20 cellular contexts compared by ENCODE assay signal in the genomic region with DNA sequence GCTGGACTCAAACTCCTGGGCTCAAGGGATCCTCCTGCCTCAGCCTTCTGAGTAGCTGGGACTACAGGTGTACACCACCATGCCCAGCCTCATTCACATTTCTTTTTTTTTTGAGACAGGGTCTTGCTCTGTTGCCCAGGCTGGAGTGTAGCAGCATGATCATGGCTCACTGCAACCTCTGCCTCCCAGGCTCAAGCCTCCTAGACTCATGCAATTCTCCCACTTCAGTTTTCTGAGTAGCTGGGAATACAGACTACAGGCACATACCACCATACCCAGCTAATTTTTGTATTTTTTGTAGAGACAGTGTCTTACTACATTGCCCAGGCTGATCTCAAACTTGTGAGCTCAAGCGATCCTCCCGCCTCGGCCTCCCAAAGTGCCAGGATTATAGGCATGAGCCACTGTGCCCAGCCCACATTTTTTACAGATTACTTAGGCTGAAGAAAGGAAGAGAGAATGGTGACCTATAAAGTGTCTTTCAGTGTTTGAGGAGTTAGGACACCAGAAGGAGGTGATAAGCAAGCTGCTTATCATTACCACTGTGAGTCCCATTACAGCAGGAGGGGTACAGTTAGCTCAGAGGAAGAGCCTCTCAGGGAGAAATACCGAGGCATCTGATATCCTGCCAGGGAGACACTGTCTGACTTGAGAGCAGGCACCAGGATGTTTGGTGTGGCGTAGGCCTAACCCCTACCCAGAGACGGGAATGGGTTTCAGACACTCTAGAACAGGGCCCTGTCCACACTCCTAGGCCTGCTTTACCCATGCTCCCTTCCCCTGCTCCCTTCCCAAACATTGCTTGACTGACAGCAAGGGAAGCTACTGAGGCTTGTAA. TPM values are rescaled to one million over a fixed set of nuclear protein-coding genes. Genes with fewer than 3 reads are reported as not detected.
DNase-seq lines count a peak whose midpoint lies in the region; ATAC-seq and TF ChIP-seq lines count a peak whose summit lies in the region.
"Had no signal": no experiment of that assay in that cellular context is flagged by ENCODE, and none has a peak within 500 bp of the region (broad histone marks: within the 10 kb centered on the region; RNA-seq: fewer than 3 reads in every experiment).

No MANE protein-coding gene starts in this region.

- no peaks in the 10 kb centered on the region for H3K9me3 Mint-ChIP-seq in endodermal cell
- H3K9me3 Mint-ChIP-seq in naive thymus-derived CD4-positive, alpha-beta T cell: no peaks in the 10 kb centered on the region
- H3K9me3 Mint-ChIP-seq: activated naive CD8-positive, alpha-beta T cell treated with anti-CD3 and anti-CD28 coated beads for 36 hours had no signal

- POLR2A ChIA-PET in naive thymus-derived CD4-positive, alpha-beta T cell (lab: Charles Lee): interaction anchor here (0.7 to 1.8 kb wide), 6 partner anchors 8 to 19 kb away, joined by 3 to 7 read pairs (median 3); no protein-coding TSS in a partner anchor

- CTCF ChIA-PET in naive thymus-derived CD4-positive, alpha-beta T cell (lab: Charles Lee): interaction anchor here (0.5 to 1.2 kb wide), 4 partner anchors 12 to 68 kb away, joined by 3 to 7 read pairs (median 4); no protein-coding TSS in a partner anchor

- H3K27ac Mint-ChIP-seq in endodermal cell: peak overlapping the region; percentile 53
- peak overlapping the region in 4 of 9 donors; percentile 32 to 73 (median 40) for H3K27ac Mint-ChIP-seq in naive thymus-derived CD4-positive, alpha-beta T cell
- H3K27ac Mint-ChIP-seq: activated naive CD8-positive, alpha-beta T cell treated with anti-CD3 and anti-CD28 coated beads for 36 hours had no signal

- DNase-seq in CMK (ENCODE audit: low read depth) (peak; percentile 75), OCI-M1 (lab: John Stamatoyannopoulos, UW) (peak; percentile 94), endodermal cell (peak; percentile 62), T-helper 1 cell (no peak), DMS53 (lab: John Stamatoyannopoulos, UW) (no peak)
- DNase-seq in naive thymus-derived CD4-positive, alpha-beta T cell: no peak
- DNase-seq: activated CD4-positive, alpha-beta T cell treated with anti-CD3 and anti-CD28 coated beads, Interleukin-2, amount 50 U/mL, for 48 hours; activated naive CD8-positive, alpha-beta T cell treated with anti-CD3 and anti-CD28 coated beads for 36 hours; activated T-cell treated with anti-CD3 and anti-CD28 coated beads, Interleukin-2, amount 50 U/mL, for 1 hour; body of pancreas; NCI-H1417 treated with DMSO at 0.1 percent for 48 hours; NCI-H2171; pancreas; stimulated activated CD4-positive, alpha-beta T cell treated with anti-CD3 and anti-CD28 coated beads, Interleukin-2, amount 100 ng/mL, for 48 hours; substantia nigra had no signal

- H3K27me3 Mint-ChIP-seq in endodermal cell (ENCODE audit: insufficient read depth): peaks cover 11% of the 10 kb centered on the region
- no peaks in the 10 kb centered on the region for H3K27me3 Mint-ChIP-seq in naive thymus-derived CD4-positive, alpha-beta T cell
- H3K27me3 Mint-ChIP-seq: activated naive CD8-positive, alpha-beta T cell treated with anti-CD3 and anti-CD28 coated beads for 36 hours had no signal

- no peaks in the 10 kb centered on the region for H3K9me3 ChIP-seq in endodermal cell (ENCODE audit: control insufficient read depth, low read length)
- H3K9me3 ChIP-seq in naive thymus-derived CD4-positive, alpha-beta T cell (ENCODE audit: control insufficient read depth in 2 of 3, low read length in 3 of 3): no peaks in the 10 kb centered on the region
- H3K9me3 ChIP-seq: body of pancreas, pancreas had no signal

- H3K36me3 Mint-ChIP-seq in endodermal cell (ENCODE audit: low read depth): peaks cover 6% of the 10 kb centered on the region
- no peaks in the 10 kb centered on the region for H3K36me3 Mint-ChIP-seq in naive thymus-derived CD4-positive, alpha-beta T cell

- intact Hi-C loops in naive thymus-derived CD4-positive, alpha-beta T cell (cut with micrococcal nuclease): no loop called here

- no peak overlapping the region for H3K27ac ChIP-seq in endodermal cell (ENCODE audit: low read depth, low read length)
- H3K27ac ChIP-seq in naive thymus-derived CD4-positive, alpha-beta T cell (ENCODE audit: low read depth, low read length): no peak overlapping the region
- H3K27ac ChIP-seq: body of pancreas, pancreas had no signal

- H3K36me3 ChIP-seq in endodermal cell (ENCODE audit: control insufficient read depth, insufficient read depth, low read length): no peaks in the 10 kb centered on the region
- H3K36me3 ChIP-seq in naive thymus-derived CD4-positive, alpha-beta T cell (ENCODE audit: control insufficient read depth in 2 of 3, insufficient read depth in 3 of 3, low read length in 3 of 3): no peaks in the 10 kb centered on the region
- H3K36me3 ChIP-seq: pancreas had no signal

- no peak overlapping the region for H3K4me3 ChIP-seq in endodermal cell (ENCODE audit: low read length)
- H3K4me3 ChIP-seq in naive thymus-derived CD4-positive, alpha-beta T cell (ENCODE audit: low read length): no peak overlapping the region
- H3K4me3 ChIP-seq: body of pancreas, pancreas, skin epidermis had no signal

- ATAC-seq in naive thymus-derived CD4-positive, alpha-beta T cell: peak; percentile 37
- ATAC-seq in HG02852 (IDR thresholded peaks at IDR 0.05; ENCODE audit: unreplicated experiment): no peak
- ATAC-seq in HG03520 (IDR thresholded peaks at IDR 0.05; ENCODE audit: unreplicated experiment): no peak
- ATAC-seq: body of pancreas, esophagus mucosa, HCT116, pancreas had no signal

- no peak overlapping the region for H3K9ac ChIP-seq in endodermal cell (ENCODE audit: extremely low read depth, low read length, poor library complexity, severe bottlenecking)

- peaks cover 35% of the 10 kb centered on the region for H3K4me1 Mint-ChIP-seq in endodermal cell
- peaks cover 0 to 4% (median 0%) of the 10 kb centered on the region in 7 donors for H3K4me1 Mint-ChIP-seq in naive thymus-derived CD4-positive, alpha-beta T cell
- H3K4me1 Mint-ChIP-seq: activated naive CD8-positive, alpha-beta T cell treated with anti-CD3 and anti-CD28 coated beads for 36 hours had no signal

- H3K4me3 Mint-ChIP-seq in endodermal cell: no peak overlapping the region
- H3K4me3 Mint-ChIP-seq in naive thymus-derived CD4-positive, alpha-beta T cell: no peak overlapping the region
- H3K4me3 Mint-ChIP-seq: activated naive CD8-positive, alpha-beta T cell treated with anti-CD3 and anti-CD28 coated beads for 36 hours had no signal

- H3K27me3 ChIP-seq in endodermal cell (ENCODE audit: control insufficient read depth, insufficient read depth, low read length, poor library complexity, severe bottlenecking): no peaks in the 10 kb centered on the region
- H3K27me3 ChIP-seq in naive thymus-derived CD4-positive, alpha-beta T cell (ENCODE audit: control insufficient read depth in 2 of 2, insufficient read depth in 2 of 2, low read length in 2 of 2): no peaks in the 10 kb centered on the region
- H3K27me3 ChIP-seq: body of pancreas, pancreas had no signal

- TF ChIP-seq CTCF in endodermal cell (conservative IDR thresholded peaks at IDR 0.05): no peak

- H3K4me1 ChIP-seq in endodermal cell (ENCODE audit: control insufficient read depth, insufficient read depth, low read length): peaks cover 9% of the 10 kb centered on the region
- no peaks in the 10 kb centered on the region for H3K4me1 ChIP-seq in naive thymus-derived CD4-positive, alpha-beta T cell (ENCODE audit: control insufficient read depth in 2 of 2, insufficient read depth in 2 of 2, low read length in 2 of 2)
- H3K4me1 ChIP-seq: body of pancreas had no signal

- 76 to 90% methylated on average over 6 of the region's 6 CpGs for WGBS in endodermal cell (ENCODE audit: insufficient coverage in 1 of 2, insufficient read length in 1 of 2), 2 experiments

RNA-seq across cellular contexts. Expression of a gene that starts 9.7 kb away (rescaled TPM):
- total RNA-seq in endodermal cell: 1 to 10 TPM; 2.3 to 6.2 TPM
- polyA plus RNA-seq in endodermal cell (2013, experiment 1 of 2): 12.0 TPM
- polyA plus RNA-seq in endodermal cell (2013, experiment 2 of 2): 10.4 TPM
- total RNA-seq in naive thymus-derived CD4-positive, alpha-beta T cell: 1 to 10 TPM in 1 of 5 experiments, under 1 TPM in 1, not detected in 3; 0.49 to 1.9 TPM
- polyA plus RNA-seq in naive thymus-derived CD4-positive, alpha-beta T cell: under 1 TPM; 0.30 to 0.32 TPM

RNA-seq across cellular contexts. Expression of a gene that starts 17.8 kb away (rescaled TPM):
- total RNA-seq in endodermal cell: 10 to 100 TPM; 44.6 to 48.8 TPM
- 71.1 TPM for polyA plus RNA-seq in endodermal cell (2013, experiment 1 of 2)
- 71.0 TPM for polyA plus RNA-seq in endodermal cell (2013, experiment 2 of 2)
- total RNA-seq in naive thymus-derived CD4-positive, alpha-beta T cell: 100 to 1,000 TPM in 3 of 5 experiments, 10 to 100 TPM in 2; 79.8 to 105 (median 101) TPM
- polyA plus RNA-seq in naive thymus-derived CD4-positive, alpha-beta T cell: 100 to 1,000 TPM; 182 to 198 TPM

Comparison
In these comparisons a context has a peak if more than half of its experiments do, and no peak if none do; other contexts are left out.
1. DNase-seq: peak in CMK (single experiment), OCI-M1 (single experiment) and endodermal cell (single experiment); none in naive thymus-derived CD4-positive, alpha-beta T cell (0 of 9), T-helper 1 cell (0 of 5) and DMS53 (single experiment).